Comparison of ENCODE assay signal across 8 cellular contexts in genomic region chr20:51022803-51023616, GRCh38. TPM values are rescaled to one million over a fixed set of nuclear protein-coding genes. Genes with fewer than 3 reads are reported as not detected.
A peak's percentile ranks its signal among the peaks of the same experiment; 100 is the strongest.
DNase-seq lines count a peak whose midpoint lies in the region; FAIRE-seq and TF ChIP-seq lines count a peak whose summit lies in the region.

Gene KCNG1, minus strand, starts transcription at chr20:51023107. Its CDS starts 12,769 bp downstream, at chr20:51010338.

- intact Hi-C loops in activated T-helper 1 cell treated with anti-CD3 and anti-CD28 coated beads, Interleukin-12 subunit alpha, Interleukin-12 subunit beta, Interleukin-2, Interleukin-4 antibody, amounts not matched to agents 30 ng/mL and 10 ng/mL and 1 ng/mL, durations not matched to agents 14 hours and 24 hours and 36 hours (cut with micrococcal nuclease): no loop called here
- intact Hi-C loops in tibial artery (cut with DNase I; ENCODE audit: low total_unique reads): no loop called here

- no peak for TF ChIP-seq CTCF in fibroblast of villous mesenchyme (IDR thresholded peaks at IDR 0.05; ENCODE audit: insufficient read depth, low read depth, low read length)
- TF ChIP-seq CTCF in neural crest cell (conservative IDR thresholded peaks at IDR 0.05): peak; percentile 10
- no peak for TF ChIP-seq CTCF in tibial artery (IDR thresholded peaks at IDR 0.05)
- no peak for TF ChIP-seq CTCF in D721Med (IDR thresholded peaks at IDR 0.05; ENCODE audit: insufficient read depth, missing control alignments)

- peaks cover 5% of the 10 kb centered on the region for H3K4me1 Mint-ChIP-seq in activated T-helper 1 cell treated with anti-CD3 and anti-CD28 coated beads, Interleukin-12 subunit alpha, Interleukin-12 subunit beta, Interleukin-2, Interleukin-4 antibody, amounts not matched to agents 30 ng/mL and 10 ng/mL and 1 ng/mL, durations not matched to agents 14 hours and 24 hours and 36 hours (ENCODE audit: low read depth)
- H3K4me1 Mint-ChIP-seq in neural crest cell: peaks cover 12% of the 10 kb centered on the region

- no peaks in the 10 kb centered on the region for H3K36me3 ChIP-seq in tibial artery

- peak; percentile 49 for DNase-seq in stimulated activated naive CD4-positive, alpha-beta T cell treated with Interleukin-2 at 50 U/mL for 16 hours (lab: John Stamatoyannopoulos, UW)
- no peak for DNase-seq in stimulated activated naive CD4-positive, alpha-beta T cell (lab: John Stamatoyannopoulos, UW)
- DNase-seq in NCI-H446 treated with DMSO at 0.1 percent for 48 hours (lab: John Stamatoyannopoulos, UW) (peak; percentile 58), fibroblast of villous mesenchyme (ENCODE audit: low read depth) (peak; percentile 72), neural crest cell (ENCODE audit: low read depth, low spot score) (peak; percentile 68), tibial artery (no peak), D721Med (ENCODE audit: insufficient read length, low spot score) (no peak)
- peak; percentile 38 for DNase-seq in activated T-helper 1 cell treated with anti-CD3 and anti-CD28 coated beads, Interleukin-12 subunit alpha, Interleukin-12 subunit beta, Interleukin-2, Interleukin-4 antibody, amounts not matched to agents 30 ng/mL and 10 ng/mL and 1 ng/mL, durations not matched to agents 14 hours and 24 hours and 36 hours (ENCODE audit: low spot score)

- H3K9me3 Mint-ChIP-seq in activated T-helper 1 cell treated with anti-CD3 and anti-CD28 coated beads, Interleukin-12 subunit alpha, Interleukin-12 subunit beta, Interleukin-2, Interleukin-4 antibody, amounts not matched to agents 30 ng/mL and 10 ng/mL and 1 ng/mL, durations not matched to agents 14 hours and 24 hours and 36 hours: no peaks in the 10 kb centered on the region
- no peaks in the 10 kb centered on the region for H3K9me3 Mint-ChIP-seq in neural crest cell

- no peak within 1 kb of the TSS for H3K27ac Mint-ChIP-seq in activated T-helper 1 cell treated with anti-CD3 and anti-CD28 coated beads, Interleukin-12 subunit alpha, Interleukin-12 subunit beta, Interleukin-2, Interleukin-4 antibody, amounts not matched to agents 30 ng/mL and 10 ng/mL and 1 ng/mL, durations not matched to agents 14 hours and 24 hours and 36 hours
- no peak within 1 kb of the TSS for H3K27ac Mint-ChIP-seq in neural crest cell (ENCODE audit: unreplicated experiment)

- H3K27me3 Mint-ChIP-seq in activated T-helper 1 cell treated with anti-CD3 and anti-CD28 coated beads, Interleukin-12 subunit alpha, Interleukin-12 subunit beta, Interleukin-2, Interleukin-4 antibody, amounts not matched to agents 30 ng/mL and 10 ng/mL and 1 ng/mL, durations not matched to agents 14 hours and 24 hours and 36 hours (ENCODE audit: insufficient read depth): peaks cover 63% of the 10 kb centered on the region
- H3K27me3 Mint-ChIP-seq in neural crest cell (ENCODE audit: low read depth): peaks cover 76% of the 10 kb centered on the region

- H3K27me3 ChIP-seq in tibial artery: peaks cover 0 to 72% of the 10 kb centered on the region in 2 donors

- FAIRE-seq in D721Med (lab: Jason Lieb, UNC): no peak

- H3K36me3 Mint-ChIP-seq in activated T-helper 1 cell treated with anti-CD3 and anti-CD28 coated beads, Interleukin-12 subunit alpha, Interleukin-12 subunit beta, Interleukin-2, Interleukin-4 antibody, amounts not matched to agents 30 ng/mL and 10 ng/mL and 1 ng/mL, durations not matched to agents 14 hours and 24 hours and 36 hours (ENCODE audit: low read depth): no peaks in the 10 kb centered on the region
- H3K36me3 Mint-ChIP-seq in neural crest cell (ENCODE audit: low read depth): no peaks in the 10 kb centered on the region

- H3K4me3 Mint-ChIP-seq in activated T-helper 1 cell treated with anti-CD3 and anti-CD28 coated beads, Interleukin-12 subunit alpha, Interleukin-12 subunit beta, Interleukin-2, Interleukin-4 antibody, amounts not matched to agents 30 ng/mL and 10 ng/mL and 1 ng/mL, durations not matched to agents 14 hours and 24 hours and 36 hours: peak within 1 kb of the TSS; percentile 55
- H3K4me3 Mint-ChIP-seq in neural crest cell: peak within 1 kb of the TSS; percentile 81

- H3K4me3 ChIP-seq in fibroblast of villous mesenchyme (ENCODE audit: low read depth, low read length): peak within 1 kb of the TSS; percentile 61
- H3K4me3 ChIP-seq in tibial artery: peak within 1 kb of the TSS; percentile 35 to 53

- H3K9me3 ChIP-seq in tibial artery: no peaks in the 10 kb centered on the region

- peaks cover 0 to 19% (median 15%) of the 10 kb centered on the region in 4 donors for H3K4me1 ChIP-seq in tibial artery

- no peak within 1 kb of the TSS for H3K27ac ChIP-seq in tibial artery

RNA-seq across cellular contexts. Expression of gene KCNG1, which starts in this region (rescaled TPM):
- 2.8 and 3.1 TPM in 2 replicates for total RNA-seq in activated T-helper 1 cell treated with anti-CD3 and anti-CD28 coated beads, Interleukin-12 subunit alpha, Interleukin-12 subunit beta, Interleukin-2, Interleukin-4 antibody, amounts not matched to agents 30 ng/mL and 10 ng/mL and 1 ng/mL, durations not matched to agents 14 hours and 24 hours and 36 hours
- total RNA-seq in fibroblast of villous mesenchyme (3.0 and 22.9 TPM in 2 replicates), neural crest cell (4.5 and 5.8 TPM in 2 replicates)

Comparison
In these comparisons a context has a peak if more than half of its experiments do, and no peak if none do; other contexts are left out.
1. DNase-seq: peak in stimulated activated naive CD4-positive, alpha-beta T cell treated with Interleukin-2 at 50 U/mL for 16 hours (single experiment), NCI-H446 treated with DMSO at 0.1 percent for 48 hours (single experiment), activated T-helper 1 cell treated with anti-CD3 and anti-CD28 coated beads, Interleukin-12 subunit alpha, Interleukin-12 subunit beta, Interleukin-2, Interleukin-4 antibody, amounts not matched to agents 30 ng/mL and 10 ng/mL and 1 ng/mL, durations not matched to agents 14 hours and 24 hours and 36 hours (single experiment), fibroblast of villous mesenchyme (single experiment) and neural crest cell (single experiment); none in stimulated activated naive CD4-positive, alpha-beta T cell (0 of 6), tibial artery (0 of 2) and D721Med (single experiment).